18 cellular contexts compared by ENCODE assay signal in the genomic region with DNA sequence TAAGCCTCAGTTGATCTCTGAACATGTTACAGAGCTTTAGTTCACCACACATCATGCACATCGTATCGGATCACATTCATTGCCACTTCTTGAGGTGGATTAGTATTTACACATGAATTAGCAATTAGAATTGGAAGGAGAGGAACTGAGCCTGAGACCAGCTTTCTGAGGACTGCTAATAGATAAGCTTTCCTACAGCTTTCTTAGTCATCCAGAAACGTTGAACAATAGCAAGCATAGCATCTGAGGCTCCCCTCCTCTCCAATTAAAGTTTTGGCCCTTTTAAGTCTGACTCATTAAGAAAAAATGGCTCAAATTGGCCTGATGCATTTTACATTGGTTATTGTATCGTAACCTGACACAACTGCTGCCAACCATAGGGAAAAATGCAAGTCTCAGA.
DNase-seq lines count a peak whose midpoint lies in the region; ATAC-seq, FAIRE-seq and TF ChIP-seq lines count a peak whose summit lies in the region.
"Had no signal": no experiment of that assay in that cellular context is flagged by ENCODE, and none has a peak within 500 bp of the region (broad histone marks: within the 10 kb centered on the region; RNA-seq: fewer than 3 reads in every experiment).

No MANE protein-coding gene starts in this region.

- H3K27ac Mint-ChIP-seq in astrocyte (ENCODE audit: unreplicated experiment) = peak overlapping the region; percentile 7
- H3K27ac Mint-ChIP-seq in activated CD8-positive, alpha-beta memory T cell treated with anti-CD3 and anti-CD28 coated beads, Interleukin-2, amount 10 ng/mL, durations not matched to agents 7 days and 5 days = no peak overlapping the region
- H3K27ac Mint-ChIP-seq in CD8-positive, alpha-beta T cell = no peak overlapping the region

- no peak overlapping the region for H4K5ac ChIP-seq in mesendoderm (ENCODE audit: low read length)

- ATAC-seq in activated CD8-positive, alpha-beta memory T cell treated with anti-CD3 and anti-CD28 coated beads, Interleukin-2, amount 10 ng/mL, durations not matched to agents 7 days and 5 days = no peak
- no peak for ATAC-seq in CD8-positive, alpha-beta T cell
- ATAC-seq: HepG2 had no signal

- no peak overlapping the region for H3K4me3 Mint-ChIP-seq in astrocyte (ENCODE audit: unreplicated experiment)
- H3K4me3 Mint-ChIP-seq in activated CD8-positive, alpha-beta memory T cell treated with anti-CD3 and anti-CD28 coated beads, Interleukin-2, amount 10 ng/mL, durations not matched to agents 7 days and 5 days = no peak overlapping the region
- H3K4me3 Mint-ChIP-seq in CD8-positive, alpha-beta T cell = no peak overlapping the region

- no peak overlapping the region for H3K18ac ChIP-seq in mesendoderm (ENCODE audit: low read length)

- H2BK15ac ChIP-seq in mesendoderm (replicated peaks; ENCODE audit: low read depth) = no peak overlapping the region

- H2AFZ ChIP-seq in astrocyte (ENCODE audit: low read depth, low read length) = no peak overlapping the region

- H3K4me2 ChIP-seq in astrocyte (ENCODE audit: low read length) (no peak overlapping the region), mesendoderm (ENCODE audit: low read length) (no peak overlapping the region)

- H3K27ac ChIP-seq in astrocyte (ENCODE audit: low read depth, low read length) = no peak overlapping the region
- H3K27ac ChIP-seq in mesendoderm (ENCODE audit: low read depth, low read length) = no peak overlapping the region
- H3K27ac ChIP-seq in CD8-positive, alpha-beta T cell (ENCODE audit: low read depth, low read length) = no peak overlapping the region

- peak; percentile 3 for DNase-seq in AG08395 (ENCODE audit: low spot score)
- peak; percentile 62 for DNase-seq in HS-5 (ENCODE audit: low read depth)
- peak; percentile 82 for DNase-seq in astrocyte (ENCODE audit: low read depth)
- DNase-seq in mesendoderm = peak; percentile 22
- DNase-seq in activated CD8-positive, alpha-beta memory T cell treated with anti-CD3 and anti-CD28 coated beads, Interleukin-2, amount 10 ng/mL, durations not matched to agents 7 days and 5 days = no peak
- no peak for DNase-seq in CD8-positive, alpha-beta T cell
- no peak for DNase-seq in NCI-H2227 treated with DMSO at 0.1 percent for 48 hours (lab: John Stamatoyannopoulos, UW)
- DNase-seq in DMS 273 (lab: John Stamatoyannopoulos, UW; ENCODE audit: unreplicated experiment) = no peak
- DNase-seq: C1 segment of cervical spinal cord, HCEC 1CT, KG1, NCI-H1436, NCI-H2081 treated with DMSO at 0.1 percent for 48 hours, NCI-H345, NCI-H526, OCI-M1, RPMI8226 had no signal

- no peaks in the 10 kb centered on the region for H3K79me1 ChIP-seq in mesendoderm (ENCODE audit: low read length)

- H4K20me1 ChIP-seq in astrocyte (ENCODE audit: insufficient read depth, low read length) = no peaks in the 10 kb centered on the region

- no peaks in the 10 kb centered on the region for H3K79me2 ChIP-seq in astrocyte (ENCODE audit: insufficient read depth, low read length)
- H3K79me2 ChIP-seq in mesendoderm (ENCODE audit: control insufficient read depth, insufficient read depth, low read length) = no peaks in the 10 kb centered on the region

- H3K27me3 Mint-ChIP-seq in astrocyte (ENCODE audit: low read depth, unreplicated experiment) = no peaks in the 10 kb centered on the region
- no peaks in the 10 kb centered on the region for H3K27me3 Mint-ChIP-seq in activated CD8-positive, alpha-beta memory T cell treated with anti-CD3 and anti-CD28 coated beads, Interleukin-2, amount 10 ng/mL, durations not matched to agents 7 days and 5 days
- H3K27me3 Mint-ChIP-seq in CD8-positive, alpha-beta T cell (ENCODE audit: low read depth) = no peaks in the 10 kb centered on the region

- FAIRE-seq in astrocyte (lab: Jason Lieb, UNC) = peak; percentile 43
- FAIRE-seq: HepG2 had no signal

- no peaks in the 10 kb centered on the region for H3K36me3 ChIP-seq in astrocyte (ENCODE audit: insufficient read depth, low read length)
- H3K36me3 ChIP-seq in mesendoderm (ENCODE audit: control insufficient read depth, insufficient read depth, low read length) = no peaks in the 10 kb centered on the region
- no peaks in the 10 kb centered on the region for H3K36me3 ChIP-seq in CD8-positive, alpha-beta T cell (ENCODE audit: insufficient read depth, low read length)

- no peaks in the 10 kb centered on the region for H3K36me3 Mint-ChIP-seq in astrocyte (ENCODE audit: low read depth, unreplicated experiment)
- H3K36me3 Mint-ChIP-seq in activated CD8-positive, alpha-beta memory T cell treated with anti-CD3 and anti-CD28 coated beads, Interleukin-2, amount 10 ng/mL, durations not matched to agents 7 days and 5 days = no peaks in the 10 kb centered on the region
- no peaks in the 10 kb centered on the region for H3K36me3 Mint-ChIP-seq in CD8-positive, alpha-beta T cell

- no peaks in the 10 kb centered on the region for H3K9me3 ChIP-seq in astrocyte (ENCODE audit: insufficient read depth, low read depth, low read length)
- H3K9me3 ChIP-seq in CD8-positive, alpha-beta T cell (ENCODE audit: low read length) = no peaks in the 10 kb centered on the region

- no peak overlapping the region for H3K23ac ChIP-seq in mesendoderm (ENCODE audit: low read length)

- no peak overlapping the region for H3K9ac ChIP-seq in astrocyte (ENCODE audit: low read length)
- H3K9ac ChIP-seq in mesendoderm (ENCODE audit: low read length) = no peak overlapping the region

- peaks cover 11% of the 10 kb centered on the region for H3K4me1 Mint-ChIP-seq in astrocyte (ENCODE audit: low read depth, unreplicated experiment)
- H3K4me1 Mint-ChIP-seq in activated CD8-positive, alpha-beta memory T cell treated with anti-CD3 and anti-CD28 coated beads, Interleukin-2, amount 10 ng/mL, durations not matched to agents 7 days and 5 days = no peaks in the 10 kb centered on the region
- H3K4me1 Mint-ChIP-seq in CD8-positive, alpha-beta T cell (ENCODE audit: low read depth) = no peaks in the 10 kb centered on the region

- no CpG with 5 or more reads among the region's 4 CpGs for WGBS in mesendoderm (ENCODE audit: extremely low coverage, insufficient coverage, low lambda C conversion rate)

- no peaks in the 10 kb centered on the region for H3K4me1 ChIP-seq in astrocyte (ENCODE audit: insufficient read depth, low read length)
- H3K4me1 ChIP-seq in mesendoderm (ENCODE audit: control insufficient read depth, low read depth, low read length) = no peaks in the 10 kb centered on the region
- H3K4me1 ChIP-seq in CD8-positive, alpha-beta T cell (ENCODE audit: insufficient read depth, low read length) = no peaks in the 10 kb centered on the region

- no peak overlapping the region for H4K8ac ChIP-seq in mesendoderm (ENCODE audit: low read depth, low read length)

- POLR2A ChIA-PET in CD8-positive, alpha-beta T cell (lab: Charles Lee) = no interaction called here

- H3K56ac ChIP-seq in mesendoderm (ENCODE audit: low read length) = no peak overlapping the region

- CTCF ChIA-PET in activated CD8-positive, alpha-beta memory T cell treated with anti-CD3 and anti-CD28 coated beads, Interleukin-2, amount 10 ng/mL, durations not matched to agents 7 days and 5 days (lab: Charles Lee) = interaction anchor here (0.7 kb wide), 1 partner anchor 697 kb away, joined by 3 read pairs; no protein-coding TSS in a partner anchor
- CTCF ChIA-PET in CD8-positive, alpha-beta T cell (lab: Charles Lee) = no interaction called here

- no peak overlapping the region for H2BK120ac ChIP-seq in mesendoderm (ENCODE audit: low read depth, low read length)

- H2BK5ac ChIP-seq in mesendoderm (ENCODE audit: low read length) = no peak overlapping the region

- no peaks in the 10 kb centered on the region for H3K27me3 ChIP-seq in astrocyte (ENCODE audit: insufficient read depth, low read length)
- no peaks in the 10 kb centered on the region for H3K27me3 ChIP-seq in mesendoderm (ENCODE audit: insufficient read depth, low read length, poor library complexity)
- no peaks in the 10 kb centered on the region for H3K27me3 ChIP-seq in CD8-positive, alpha-beta T cell (ENCODE audit: insufficient read depth, low read length)

- no peak overlapping the region for H2AK5ac ChIP-seq in mesendoderm (ENCODE audit: low read length)

- no peak for TF ChIP-seq CTCF in astrocyte (IDR thresholded peaks at IDR 0.05; ENCODE audit: insufficient read depth, low read depth, low read length)
- no peak for TF ChIP-seq CTCF in CD8-positive, alpha-beta T cell (IDR thresholded peaks at IDR 0.05)

- H3K4me3 ChIP-seq in astrocyte (ENCODE audit: insufficient read depth, low read depth, low read length) = no peak overlapping the region
- no peak overlapping the region for H3K4me3 ChIP-seq in mesendoderm (ENCODE audit: low read length)
- no peak overlapping the region for H3K4me3 ChIP-seq in CD8-positive, alpha-beta T cell (ENCODE audit: low read depth, low read length)

- H3K4ac ChIP-seq in mesendoderm (ENCODE audit: low read depth, low read length) = no peak overlapping the region

- intact Hi-C loops in CD8-positive, alpha-beta T cell (cut with DNase I, micrococcal nuclease) = no loop called here

- peaks cover 2% of the 10 kb centered on the region for H3K9me3 Mint-ChIP-seq in astrocyte (ENCODE audit: unreplicated experiment)
- peaks cover 19% of the 10 kb centered on the region for H3K9me3 Mint-ChIP-seq in activated CD8-positive, alpha-beta memory T cell treated with anti-CD3 and anti-CD28 coated beads, Interleukin-2, amount 10 ng/mL, durations not matched to agents 7 days and 5 days (ENCODE audit: low read depth)
- H3K9me3 Mint-ChIP-seq in CD8-positive, alpha-beta T cell = peaks cover 23% of the 10 kb centered on the region

Comparison
In these comparisons a context has a peak if more than half of its experiments do, and no peak if none do; other contexts are left out.
1. DNase-seq: peak in AG08395 (single experiment), HS-5 (single experiment), astrocyte (single experiment) and mesendoderm (single experiment); none in activated CD8-positive, alpha-beta memory T cell treated with anti-CD3 and anti-CD28 coated beads, Interleukin-2, amount 10 ng/mL, durations not matched to agents 7 days and 5 days (single experiment), CD8-positive, alpha-beta T cell (0 of 7), NCI-H2227 treated with DMSO at 0.1 percent for 48 hours (single experiment) and DMS 273 (single experiment).